23 cellular contexts compared by ENCODE assay signal in the genomic region with DNA sequence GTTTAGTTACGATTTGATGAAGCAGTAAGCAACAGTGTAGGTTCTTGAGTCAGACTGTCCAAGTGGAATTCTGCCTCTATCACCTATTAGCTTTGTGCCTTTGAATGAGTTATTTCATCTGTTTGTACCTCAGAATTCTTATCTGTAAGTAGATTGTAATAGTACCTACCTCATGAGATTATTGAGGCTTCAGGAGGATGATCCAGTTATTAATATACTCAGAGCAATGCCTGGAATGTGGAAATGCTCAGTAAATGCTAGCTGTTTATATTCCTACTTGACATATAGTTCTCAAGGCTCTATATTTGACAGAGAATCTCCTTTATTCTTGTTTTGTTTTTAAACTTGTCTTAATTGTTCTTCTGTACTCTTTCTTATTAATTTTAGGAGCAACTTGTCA.
"Had no signal": no experiment of that assay in that cellular context is flagged by ENCODE, and none has a peak within 500 bp of the region (broad histone marks: within the 10 kb centered on the region; RNA-seq: fewer than 3 reads in every experiment).

No MANE protein-coding gene starts in this region.

- H3K79me2 ChIP-seq: parathyroid adenoma had no signal

- H3K9me3 ChIP-seq: heart left ventricle, stomach, uterus had no signal

- DNase-seq: activated CD4-positive, alpha-beta T cell treated with anti-CD3 and anti-CD28 coated beads for 4 hours; activated CD4-positive, alpha-beta T cell treated with anti-CD3 and anti-CD28 coated beads, Interleukin-2, amount 50 U/mL, for 48 hours; activated CD4-positive, CD25-positive, alpha-beta regulatory T cell; activated CD8-positive, alpha-beta memory T cell treated with anti-CD3 and anti-CD28 coated beads, Interleukin-2, amount 50 U/mL, for 48 hours; anterior cingulate cortex; central memory CD4-positive, alpha-beta T cell; heart left ventricle; islet precursor cell; left colon; naive B cell; nucleus accumbens; right cardiac atrium; stimulated activated CD4-positive, alpha-beta T cell treated with anti-CD3 and anti-CD28 coated beads, Interleukin-12 subunit alpha, Interleukin-12 subunit beta, amount 100 ng/mL, for 4 hours; stimulated activated CD4-positive, alpha-beta T cell treated with anti-CD3 and anti-CD28 coated beads, Interleukin-4, amount 100 ng/mL, for 4 hours; stomach; T-cell; trophoblast cell; uterus had no signal

- H3K27ac ChIP-seq: epithelial cell of prostate, heart left ventricle, parathyroid adenoma, stomach, uterus had no signal

- H3K27me3 Mint-ChIP-seq: brain, memory B cell, naive B cell, T-cell had no signal

- H3K4me1 Mint-ChIP-seq: T-cell had no signal

- ATAC-seq: left colon, right cardiac atrium, T-cell had no signal

- H3K9me3 Mint-ChIP-seq: brain; memory B cell; naive B cell; T-cell; T-helper 2 cell treated with Interferon-gamma antibody and Interleukin-4, amounts not matched to agents 5 μg/mL and 100 μg/mL, for 36 hours had no signal

- H3K27me3 ChIP-seq: heart left ventricle, stomach, uterus had no signal

- H3K27ac Mint-ChIP-seq: memory B cell; T-helper 2 cell treated with Interferon-gamma antibody and Interleukin-4, amounts not matched to agents 5 μg/mL and 100 μg/mL, for 36 hours had no signal

- H3K36me3 ChIP-seq: uterus had no signal

- H3K4me3 ChIP-seq: heart left ventricle, stomach, uterus had no signal

- H3K4me1 ChIP-seq: parathyroid adenoma, uterus had no signal

- H2AFZ ChIP-seq: parathyroid adenoma had no signal

- H3K4me3 Mint-ChIP-seq: brain; memory B cell; T-cell; T-helper 2 cell treated with Interferon-gamma antibody and Interleukin-4, amounts not matched to agents 5 μg/mL and 100 μg/mL, for 36 hours had no signal

- H3K9ac ChIP-seq: parathyroid adenoma had no signal
